Comparison of ENCODE assay signal across 1 cellular context in genomic region chr1:14255711-14256110, GRCh38.
TF ChIP-seq lines count a peak whose summit lies in the region.

No MANE protein-coding gene starts in this region.

TF ChIP-seq in GM23338, 12 proteins besides CTCF, POLR2A, EP300 and RAD21:
- TF ChIP-seq ETS1 (IDR thresholded peaks at IDR 0.05), result no peak
- TF ChIP-seq ZNF114 (CRISPR knock-in tag; IDR thresholded peaks at IDR 0.05), result no peak
- no peak for TF ChIP-seq REST (IDR thresholded peaks at IDR 0.05; ENCODE audit: unreplicated experiment)
- TF ChIP-seq NANOG (IDR thresholded peaks at IDR 0.05; ENCODE audit: borderline replicate concordance), result no peak
- no peak for TF ChIP-seq ZNF462 (CRISPR knock-in tag; IDR thresholded peaks at IDR 0.05)
- TF ChIP-seq STAT1 (IDR thresholded peaks at IDR 0.05; ENCODE audit: unreplicated experiment), result no peak
- TF ChIP-seq EZH2 (IDR thresholded peaks at IDR 0.05; ENCODE audit: low read depth, unreplicated experiment), result no peak
- no peak for TF ChIP-seq JUNB (IDR thresholded peaks at IDR 0.05; ENCODE audit: unreplicated experiment)
- no peak for TF ChIP-seq POLR2AphosphoS5 (IDR thresholded peaks at IDR 0.05; ENCODE audit: low read depth)
